In genomic region chr2:112692914-112693313, GRCh38 we compare ENCODE assay signal across 11 cellular contexts. TPM values are rescaled to one million over a fixed set of nuclear protein-coding genes. Genes with fewer than 3 reads are reported as not detected.
DNase-seq lines count a peak whose midpoint lies in the region; ATAC-seq and TF ChIP-seq lines count a peak whose summit lies in the region.
"Had no signal": no experiment of that assay in that cellular context is flagged by ENCODE, and none has a peak within 500 bp of the region (broad histone marks: within the 10 kb centered on the region; RNA-seq: fewer than 3 reads in every experiment).

No MANE protein-coding gene starts in this region.

- no peaks in the 10 kb centered on the region for H3K27me3 ChIP-seq in KMS-11 (ENCODE audit: insufficient read depth, low read depth)
- H3K27me3 ChIP-seq: gastrocnemius medialis, pancreas had no signal

- H3K27me3 Mint-ChIP-seq in CD14-positive monocyte (ENCODE audit: low read depth in 3 of 3) (peaks cover 0 to 3% (median 0%) of the 10 kb centered on the region in 3 donors), osteocyte (ENCODE audit: unreplicated experiment) (no peaks in the 10 kb centered on the region)

- no peak overlapping the region for H3K4me3 ChIP-seq in KMS-11 (IDR thresholded peaks at IDR 0.05; ENCODE audit: insufficient read depth, low read depth, low read length)
- H3K4me3 ChIP-seq: gastrocnemius medialis, pancreas had no signal

- H3K4me1 ChIP-seq in KMS-11 (ENCODE audit: low read depth, poor library complexity, severe bottlenecking): peaks cover 12% of the 10 kb centered on the region
- H3K4me1 ChIP-seq: gastrocnemius medialis, pancreas had no signal

- no peak overlapping the region for H3K9ac ChIP-seq in KMS-11

- no peak for ATAC-seq in GM21619 (IDR thresholded peaks at IDR 0.05; ENCODE audit: unreplicated experiment)
- ATAC-seq: gastrocnemius medialis had no signal

- DNase-seq in CD14-positive monocyte (ENCODE audit: low spot score) (no peak), amniotic epithelial cell (ENCODE audit: low read depth) (peak; percentile 21), osteocyte (ENCODE audit: extremely low spot score, unreplicated experiment) (peak; percentile 53), inferior parietal cortex (ENCODE audit: extremely low spot score) (no peak), OCI-M2 (lab: John Stamatoyannopoulos, UW; ENCODE audit: unreplicated experiment) (no peak), NCI-H345 (lab: John Stamatoyannopoulos, UW) (no peak)

- H2AFZ ChIP-seq in KMS-11 (ENCODE audit: low read depth): peak overlapping the region; percentile 30; the same call in 1 of the 2 replicates

- no peaks in the 10 kb centered on the region for H3K36me3 ChIP-seq in KMS-11 (ENCODE audit: insufficient read depth)
- H3K36me3 ChIP-seq: gastrocnemius medialis, pancreas had no signal

- H3K36me3 Mint-ChIP-seq in CD14-positive monocyte (peaks cover 0 to 5% of the 10 kb centered on the region in 2 donors), osteocyte (ENCODE audit: unreplicated experiment) (no peaks in the 10 kb centered on the region)

- H4K20me1 ChIP-seq in KMS-11 (ENCODE audit: insufficient read depth): no peaks in the 10 kb centered on the region

- no peak overlapping the region for H3K27ac ChIP-seq in KMS-11
- H3K27ac ChIP-seq: gastrocnemius medialis, pancreas had no signal

- H3K4me3 Mint-ChIP-seq in CD14-positive monocyte (peak overlapping the region; percentile 4 to 49), osteocyte (ENCODE audit: unreplicated experiment) (no peak overlapping the region)

- H3K4me1 Mint-ChIP-seq in CD14-positive monocyte (peaks cover 55% of the 10 kb centered on the region), osteocyte (ENCODE audit: unreplicated experiment) (peaks cover 30% of the 10 kb centered on the region)

- no peaks in the 10 kb centered on the region for H3K79me2 ChIP-seq in KMS-11 (ENCODE audit: insufficient read depth, low read depth)

- H3K9me3 Mint-ChIP-seq in CD14-positive monocyte: peaks cover 0 to 2% (median 0%) of the 10 kb centered on the region in 7 donors
- H3K9me3 Mint-ChIP-seq in osteocyte (ENCODE audit: unreplicated experiment): no peaks in the 10 kb centered on the region

- no peak for TF ChIP-seq CTCF in CD14-positive monocyte (IDR thresholded peaks at IDR 0.05)
- no peak for TF ChIP-seq CTCF in KMS-11 (conservative IDR thresholded peaks at IDR 0.05; ENCODE audit: low read depth, low read length)
- TF ChIP-seq CTCF in osteocyte (IDR thresholded peaks at IDR 0.05): no peak

- intact Hi-C loops in CD14-positive monocyte (cut with micrococcal nuclease): loop anchor here (1.0 to 5.0 kb wide), 3 partner anchors 7 to 46 kb away; partner anchors contain the start of gene SLC20A1 (in 2 of the 2)

- peak overlapping the region; percentile 17; the same call in 1 of the 2 replicates for H3K4me2 ChIP-seq in KMS-11

- H3K27ac Mint-ChIP-seq in CD14-positive monocyte (peak overlapping the region; percentile 94 to 99 (median 97)), osteocyte (ENCODE audit: unreplicated experiment) (peak overlapping the region; percentile 86)

RNA-seq across cellular contexts. Expression of gene NT5DC4, which starts 27.9 kb away (rescaled TPM):
- not detected for polyA plus RNA-seq in CD14-positive monocyte
- total RNA-seq in osteocyte: not detected in 2 replicates
- total RNA-seq: activated CD8-positive, alpha-beta memory T cell treated with anti-CD3 and anti-CD28 coated beads for 36 hours; gastrocnemius medialis had no signal
- polyA plus RNA-seq: pancreas had no signal

RNA-seq across cellular contexts. Expression of gene SLC20A1, which starts 47.2 kb away (rescaled TPM):
- 10 to 100 TPM; 16.1 to 36.3 TPM for polyA plus RNA-seq in CD14-positive monocyte
- 77.6 and 80.4 TPM in 2 replicates for total RNA-seq in osteocyte

Comparison
In these comparisons a context has a peak if more than half of its experiments do, and no peak if none do; other contexts are left out.
1. DNase-seq: peak in amniotic epithelial cell (single experiment) and osteocyte (single experiment); none in CD14-positive monocyte (single experiment), inferior parietal cortex (single experiment), OCI-M2 (single experiment) and NCI-H345 (single experiment).